Comparison of ENCODE assay signal across 15 cellular contexts in the genomic region with DNA sequence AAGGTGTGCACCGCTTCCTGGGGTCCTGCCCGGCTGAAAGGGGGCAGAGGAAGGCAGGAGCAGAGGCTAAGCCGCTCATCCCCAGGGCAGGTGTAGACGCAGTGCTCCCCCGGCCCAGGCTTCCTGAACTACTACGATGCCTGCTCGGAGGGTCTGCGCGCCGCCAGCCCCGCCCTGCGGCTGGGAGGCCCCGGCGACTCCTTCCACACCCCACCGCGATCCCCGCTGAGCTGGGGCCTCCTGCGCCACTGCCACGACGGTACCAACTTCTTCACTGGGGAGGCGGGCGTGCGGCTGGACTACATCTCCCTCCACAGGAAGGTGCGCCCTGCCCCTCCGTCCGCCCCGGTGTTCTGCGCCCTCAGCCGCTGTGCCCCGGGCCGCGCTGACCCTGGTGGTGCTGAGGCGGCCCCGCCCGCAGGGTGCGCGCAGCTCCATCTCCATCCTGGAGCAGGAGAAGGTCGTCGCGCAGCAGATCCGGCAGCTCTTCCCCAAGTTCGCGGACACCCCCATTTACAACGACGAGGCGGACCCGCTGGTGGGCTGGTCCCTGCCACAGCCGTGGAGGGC. TPM values are rescaled to one million over a fixed set of nuclear protein-coding genes. Genes with fewer than 3 reads are reported as not detected.
"Had no signal": no experiment of that assay in that cellular context is flagged by ENCODE, and none has a peak within 500 bp of the region (broad histone marks: within the 10 kb centered on the region; RNA-seq: fewer than 3 reads in every experiment).

No MANE protein-coding gene starts in this region.

- H3K36me3 Mint-ChIP-seq: activated naive CD8-positive, alpha-beta T cell; stimulated activated memory B cell treated with anti-CD40 and anti-IgM and Interleukin-4, amounts not matched to agents 10 μg/mL and 1 μg/mL and 100 μg/mL, for 72 hours had no signal

- H3K27ac Mint-ChIP-seq: activated B cell treated with CpG ODN at 0.5 μM for 24 hours; activated CD4-positive, alpha-beta T cell treated with anti-CD3 and anti-CD28 coated beads, Interleukin-2, amount 10 ng/mL, durations not matched to agents 24 days and 14 days; activated naive CD8-positive, alpha-beta T cell; naive thymus-derived CD8-positive, alpha-beta T cell; stimulated activated memory B cell treated with anti-CD40 and anti-IgM and Interleukin-4, amounts not matched to agents 10 μg/mL and 1 μg/mL and 100 μg/mL, for 72 hours; T-helper 1 cell treated with Interleukin-12 subunit alpha and Interleukin-12 subunit beta and Interleukin-4 antibody, amounts not matched to agents 30 μg/mL and 1 μg/mL, for 36 hours had no signal

- H3K9me3 Mint-ChIP-seq: activated B cell treated with CpG ODN at 0.5 μM for 24 hours; activated CD4-positive, alpha-beta T cell treated with anti-CD3 and anti-CD28 coated beads, Interleukin-2, amount 10 ng/mL, durations not matched to agents 24 days and 14 days; T-helper 1 cell treated with Interleukin-12 subunit alpha and Interleukin-12 subunit beta and Interleukin-4 antibody, amounts not matched to agents 30 μg/mL and 1 μg/mL, for 36 hours had no signal

- H3K27ac ChIP-seq: body of pancreas, colonic mucosa, esophagus squamous epithelium, thyroid gland had no signal

- H3K36me3 ChIP-seq: colonic mucosa, esophagus squamous epithelium, thyroid gland had no signal

- H3K4me3 Mint-ChIP-seq: activated B cell treated with CpG ODN at 0.5 μM for 24 hours; activated CD4-positive, alpha-beta T cell treated with anti-CD3 and anti-CD28 coated beads, Interleukin-2, amount 10 ng/mL, durations not matched to agents 24 days and 14 days; activated naive CD8-positive, alpha-beta T cell; stimulated activated memory B cell treated with anti-CD40 and anti-IgM and Interleukin-4, amounts not matched to agents 10 μg/mL and 1 μg/mL and 100 μg/mL, for 72 hours; T-helper 1 cell treated with Interleukin-12 subunit alpha and Interleukin-12 subunit beta and Interleukin-4 antibody, amounts not matched to agents 30 μg/mL and 1 μg/mL, for 36 hours had no signal

- H3K9me3 ChIP-seq: body of pancreas, colonic mucosa, esophagus squamous epithelium, thyroid gland had no signal

- H3K4me3 ChIP-seq: body of pancreas, colonic mucosa, thyroid gland had no signal

- H3K4me1 Mint-ChIP-seq: activated CD4-positive, alpha-beta T cell treated with anti-CD3 and anti-CD28 coated beads, Interleukin-2, amount 10 ng/mL, durations not matched to agents 24 days and 14 days had no signal

- DNase-seq: activated B cell treated with CpG ODN at 0.5 μM for 24 hours; activated CD4-positive, alpha-beta T cell treated with anti-CD3 and anti-CD28 coated beads, Interleukin-2, amount 10 ng/mL, durations not matched to agents 24 days and 14 days; activated CD8-positive, alpha-beta memory T cell treated with anti-CD3 and anti-CD28 coated beads, Interleukin-2, amount 50 U/mL, for 48 hours; activated gamma-delta T cell treated with Interleukin-2 at 50 U/mL for 16 hours; amniotic stem cell; colonic mucosa; esophagus squamous epithelium; posterior cingulate gyrus; stimulated activated CD4-positive, alpha-beta T cell treated with anti-CD3 and anti-CD28 coated beads, Interleukin-2, amount 100 ng/mL, for 48 hours had no signal

RNA-seq across cellular contexts. Expression of a gene that starts 8.4 kb away (rescaled TPM):
- total RNA-seq: activated B cell treated with CpG ODN at 0.5 μM for 24 hours; activated CD4-positive, alpha-beta T cell treated with anti-CD3 and anti-CD28 coated beads, Interleukin-2, amount 10 ng/mL, durations not matched to agents 24 days and 14 days; esophagus squamous epithelium had no signal
